Comparison of ENCODE assay signal across 23 cellular contexts in the genomic region with DNA sequence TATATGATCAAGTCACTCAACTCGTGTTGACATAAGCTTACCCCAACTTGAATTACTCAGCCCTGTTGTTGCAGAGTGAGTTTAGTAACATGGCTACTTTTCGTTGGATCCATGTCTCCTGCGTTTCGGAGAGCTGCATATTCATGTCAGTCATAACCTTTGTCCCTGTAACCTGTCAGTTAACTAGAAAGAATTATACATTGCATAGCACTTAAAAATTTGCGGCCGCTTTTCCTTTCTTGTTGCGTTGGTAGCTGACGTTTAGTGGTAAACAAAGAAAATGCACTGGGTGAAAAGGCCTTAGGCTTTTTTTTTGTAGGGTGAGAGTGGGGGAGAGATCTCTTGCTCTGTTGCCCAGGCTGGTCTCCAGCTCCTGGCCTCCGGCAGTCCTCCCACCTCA. TPM values are rescaled to one million over a fixed set of nuclear protein-coding genes. Genes with fewer than 3 reads are reported as not detected.
DNase-seq lines count a peak whose midpoint lies in the region; ATAC-seq and TF ChIP-seq lines count a peak whose summit lies in the region.
"Had no signal": no experiment of that assay in that cellular context is flagged by ENCODE, and none has a peak within 500 bp of the region (broad histone marks: within the 10 kb centered on the region; RNA-seq: fewer than 3 reads in every experiment).

No MANE protein-coding gene starts in this region.

- no peak for DNase-seq in activated naive CD4-positive, alpha-beta T cell treated with Interleukin-2 at 50 U/mL for 16 hours
- DNase-seq in SK-N-MC (ENCODE audit: low read depth, low spot score) (no peak), nephron progenitor cell (no peak), suprapubic skin (ENCODE audit: low spot score in 2 of 2) (no peak), posterior cingulate gyrus (no peak)
- no peak for DNase-seq in activated CD4-positive, alpha-beta memory T cell treated with anti-CD3 and anti-CD28 coated beads for 36 hours
- DNase-seq: ACHN; AML-193; BE2C; Calu3; CD4-positive, alpha-beta memory T cell; COR-L47; DMS53; DMS79 treated with DMSO at 0.1 percent for 48 hours; GF-D8; GOT3; HFFc6 had no signal

- H3K9me3 ChIP-seq in SK-N-MC (ENCODE audit: low read depth, low read length) = no peaks in the 10 kb centered on the region
- H3K9me3 ChIP-seq in suprapubic skin = no peaks in the 10 kb centered on the region
- H3K9me3 ChIP-seq: BE2C, HAP-1 had no signal

- H3K27ac ChIP-seq in SK-N-MC = peak overlapping the region; percentile 48; the same call in 1 of the 2 replicates
- H3K27ac ChIP-seq in suprapubic skin = peak overlapping the region; percentile 30
- H3K27ac ChIP-seq: 22Rv1; BLaER1 treated with 17β-estradiol and CSF1 and Interleukin-3, amounts not matched to agents 10 nM and 100 nM had no signal

- ATAC-seq in GM18498 (IDR thresholded peaks at IDR 0.05; ENCODE audit: unreplicated experiment) = no peak

- H3K4me1 ChIP-seq in suprapubic skin = peaks cover 18% of the 10 kb centered on the region
- H3K4me1 ChIP-seq: BE2C; BLaER1 treated with 17β-estradiol and CSF1 and Interleukin-3, amounts not matched to agents 10 nM and 100 nM; HAP-1 had no signal

- CTCF ChIA-PET in activated CD4-positive, alpha-beta memory T cell treated with anti-CD3 and anti-CD28 coated beads for 36 hours (lab: Charles Lee) = interaction anchor here (1.6 kb wide), 1 partner anchor 19 kb away, joined by 5 read pairs; no protein-coding TSS in a partner anchor

- H3K27me3 Mint-ChIP-seq in activated naive CD4-positive, alpha-beta T cell treated with anti-CD3 and anti-CD28 coated beads, Interleukin-2, amount 50 U/mL, for 24 hours = no peaks in the 10 kb centered on the region
- H3K27me3 Mint-ChIP-seq in nephron progenitor cell (ENCODE audit: low read depth, poor library complexity) = no peaks in the 10 kb centered on the region
- no peaks in the 10 kb centered on the region for H3K27me3 Mint-ChIP-seq in activated CD4-positive, alpha-beta memory T cell treated with anti-CD3 and anti-CD28 coated beads for 36 hours
- H3K27me3 Mint-ChIP-seq: CD4-positive, alpha-beta memory T cell had no signal

- intact Hi-C loops in activated CD4-positive, alpha-beta memory T cell treated with anti-CD3 and anti-CD28 coated beads for 36 hours (cut with micrococcal nuclease) = no loop called here
- intact Hi-C loops in posterior cingulate gyrus (cut with DNase I) = no loop called here

- no peak overlapping the region for H3K4me3 Mint-ChIP-seq in activated naive CD4-positive, alpha-beta T cell treated with anti-CD3 and anti-CD28 coated beads, Interleukin-2, amount 50 U/mL, for 24 hours
- no peak overlapping the region for H3K4me3 Mint-ChIP-seq in nephron progenitor cell
- H3K4me3 Mint-ChIP-seq in activated CD4-positive, alpha-beta memory T cell treated with anti-CD3 and anti-CD28 coated beads for 36 hours = no peak overlapping the region
- H3K4me3 Mint-ChIP-seq: CD4-positive, alpha-beta memory T cell; HFFc6 had no signal

- no peak for TF ChIP-seq CTCF in nephron progenitor cell (IDR thresholded peaks at IDR 0.05)
- no peak for TF ChIP-seq CTCF in suprapubic skin (IDR thresholded peaks at IDR 0.05)

- peaks cover 20% of the 10 kb centered on the region for H3K36me3 Mint-ChIP-seq in activated naive CD4-positive, alpha-beta T cell treated with anti-CD3 and anti-CD28 coated beads, Interleukin-2, amount 50 U/mL, for 24 hours
- peaks cover 54% of the 10 kb centered on the region for H3K36me3 Mint-ChIP-seq in nephron progenitor cell (ENCODE audit: low read depth)
- peaks cover 39% of the 10 kb centered on the region for H3K36me3 Mint-ChIP-seq in activated CD4-positive, alpha-beta memory T cell treated with anti-CD3 and anti-CD28 coated beads for 36 hours

- TF ChIP-seq POLR2A in suprapubic skin (IDR thresholded peaks at IDR 0.05) = no peak

- H3K36me3 ChIP-seq in SK-N-MC (ENCODE audit: insufficient read depth, low read length) (peaks cover 86% of the 10 kb centered on the region), suprapubic skin (peaks cover 59% of the 10 kb centered on the region)

- H3K4me3 ChIP-seq in SK-N-MC (no peak overlapping the region), suprapubic skin (no peak overlapping the region)
- H3K4me3 ChIP-seq: BLaER1 treated with 17β-estradiol and CSF1 and Interleukin-3, amounts not matched to agents 10 nM and 100 nM; HAP-1 had no signal

- peak overlapping the region; percentile 8 for H3K27ac Mint-ChIP-seq in activated naive CD4-positive, alpha-beta T cell treated with anti-CD3 and anti-CD28 coated beads, Interleukin-2, amount 50 U/mL, for 24 hours
- peak overlapping the region; percentile 48 for H3K27ac Mint-ChIP-seq in nephron progenitor cell
- H3K27ac Mint-ChIP-seq in activated CD4-positive, alpha-beta memory T cell treated with anti-CD3 and anti-CD28 coated beads for 36 hours = no peak overlapping the region
- H3K27ac Mint-ChIP-seq: CD14-positive monocyte, HFFc6 had no signal

- TF ChIP-seq EP300 in suprapubic skin (IDR thresholded peaks at IDR 0.05) = no peak

- H3K4me1 Mint-ChIP-seq in activated naive CD4-positive, alpha-beta T cell treated with anti-CD3 and anti-CD28 coated beads, Interleukin-2, amount 50 U/mL, for 24 hours = peaks cover 70% of the 10 kb centered on the region
- H3K4me1 Mint-ChIP-seq in nephron progenitor cell = no peaks in the 10 kb centered on the region
- H3K4me1 Mint-ChIP-seq in activated CD4-positive, alpha-beta memory T cell treated with anti-CD3 and anti-CD28 coated beads for 36 hours (ENCODE audit: low read depth) = peaks cover 49% of the 10 kb centered on the region

- no peaks in the 10 kb centered on the region for H3K27me3 ChIP-seq in suprapubic skin
- H3K27me3 ChIP-seq: BE2C had no signal

- no peak overlapping the region for H3K9ac ChIP-seq in SK-N-MC (ENCODE audit: insufficient read length)
- H3K9ac ChIP-seq: BLaER1 treated with 17β-estradiol and CSF1 and Interleukin-3, amounts not matched to agents 10 nM and 100 nM had no signal

- 89% methylated on average over 9 of the region's 9 CpGs for WGBS in suprapubic skin

- no peaks in the 10 kb centered on the region for H3K9me3 Mint-ChIP-seq in activated naive CD4-positive, alpha-beta T cell treated with anti-CD3 and anti-CD28 coated beads, Interleukin-2, amount 50 U/mL, for 24 hours
- no peaks in the 10 kb centered on the region for H3K9me3 Mint-ChIP-seq in nephron progenitor cell
- H3K9me3 Mint-ChIP-seq in activated CD4-positive, alpha-beta memory T cell treated with anti-CD3 and anti-CD28 coated beads for 36 hours = no peaks in the 10 kb centered on the region
- H3K9me3 Mint-ChIP-seq: CD4-positive, alpha-beta memory T cell; HFFc6 had no signal

- POLR2A ChIA-PET in activated CD4-positive, alpha-beta memory T cell treated with anti-CD3 and anti-CD28 coated beads for 36 hours (lab: Charles Lee) = no interaction called here

RNA-seq across cellular contexts. Expression of a gene that starts 14.2 kb away (rescaled TPM):
- total RNA-seq in suprapubic skin = 10 to 100 TPM; 11.2 to 34.0 (median 18.1) TPM
- 10 to 100 TPM; 20.8 to 21.0 TPM for total RNA-seq in activated CD4-positive, alpha-beta memory T cell treated with anti-CD3 and anti-CD28 coated beads for 36 hours

RNA-seq across cellular contexts. Expression of a gene that starts 46.0 kb away (rescaled TPM):
- total RNA-seq in suprapubic skin = 10 to 100 TPM; 10.1 to 32.0 (median 15.2) TPM
- total RNA-seq in activated CD4-positive, alpha-beta memory T cell treated with anti-CD3 and anti-CD28 coated beads for 36 hours = 10 to 100 TPM; 12.4 to 14.9 TPM
